Comparison of ENCODE assay signal across 9 cellular contexts in the genomic region with DNA sequence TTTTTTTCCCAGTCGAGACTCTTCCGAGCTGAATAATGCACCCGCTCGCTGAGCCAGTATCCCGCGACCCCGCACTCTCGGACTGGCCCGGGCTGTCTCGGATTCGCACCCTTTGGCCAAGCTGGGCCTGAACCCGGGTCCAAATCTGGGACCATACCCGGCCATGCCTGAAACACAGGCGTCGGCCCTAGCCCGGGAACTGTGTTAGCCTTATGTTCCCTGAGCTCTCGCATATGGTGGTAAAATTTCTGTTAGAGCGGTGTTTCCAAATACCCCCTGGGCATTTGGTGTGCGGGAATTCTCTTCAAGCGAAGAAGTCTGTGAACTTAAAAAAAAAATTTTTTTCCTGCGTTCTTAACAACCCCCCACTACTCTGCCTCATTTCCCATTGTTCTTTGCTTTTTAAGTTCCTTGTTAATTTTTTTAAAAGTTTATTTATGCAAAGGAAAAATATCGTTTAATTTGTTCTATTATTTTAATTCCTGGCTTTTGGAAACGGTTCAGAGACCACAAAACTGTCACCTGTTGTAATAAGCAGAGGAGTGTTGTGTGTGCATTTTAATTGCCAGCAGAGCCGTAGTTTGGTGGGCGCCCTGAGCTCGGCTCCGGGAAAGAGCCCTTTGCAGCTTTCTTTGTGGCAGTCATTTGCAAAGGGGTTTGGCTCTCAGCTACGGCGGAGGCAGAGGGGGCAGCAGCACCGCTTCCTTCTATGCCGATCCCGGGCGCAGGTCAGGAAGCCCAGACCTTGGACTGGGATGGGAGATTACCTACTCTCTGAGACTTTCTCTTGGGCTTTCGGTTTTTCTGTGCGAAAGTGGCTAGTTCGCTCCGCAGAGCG. TPM values are rescaled to one million over a fixed set of nuclear protein-coding genes. Genes with fewer than 3 reads are reported as not detected.
DNase-seq lines count a peak whose midpoint lies in the region; ATAC-seq and TF ChIP-seq lines count a peak whose summit lies in the region.
"Had no signal": no experiment of that assay in that cellular context is flagged by ENCODE, and none has a peak within 500 bp of the region (broad histone marks: within the 10 kb centered on the region; RNA-seq: fewer than 3 reads in every experiment).

No MANE protein-coding gene starts in this region.

- H3K27me3 ChIP-seq in PC-3 (ENCODE audit: low read length) (peaks cover 12% of the 10 kb centered on the region), neutrophil (peaks cover 100% of the 10 kb centered on the region)
- H3K27me3 ChIP-seq in effector memory CD4-positive, alpha-beta T cell (replicated peaks; ENCODE audit: control insufficient read depth, insufficient read depth, low read length, poor library complexity, severe bottlenecking), result peaks cover 76% of the 10 kb centered on the region

- no peak overlapping the region for H3K9ac ChIP-seq in PC-3 (ENCODE audit: low read length)

- TF ChIP-seq CTCF in GM20000 (IDR thresholded peaks at IDR 0.05; ENCODE audit: extremely low read depth, missing control alignments) (no peak), PC-3 (conservative IDR thresholded peaks at IDR 0.05; ENCODE audit: low read depth, low read length) (no peak), neutrophil (IDR thresholded peaks at IDR 0.05) (no peak)

- H2AFZ ChIP-seq in PC-3 (ENCODE audit: low read length), result no peak overlapping the region

- ATAC-seq in PC-3, result no peak
- ATAC-seq in HG02610 (IDR thresholded peaks at IDR 0.05; ENCODE audit: unreplicated experiment), result no peak

- peak overlapping the region; percentile 54 for H3K4me2 ChIP-seq in PC-3 (ENCODE audit: low read length)

- no peaks in the 10 kb centered on the region for H3F3A ChIP-seq in PC-3 (ENCODE audit: low read length, unreplicated experiment)

- H3K4me1 ChIP-seq in PC-3 (ENCODE audit: insufficient read depth, low read length) (peaks cover 8% of the 10 kb centered on the region; the same call in 1 of the 2 replicates), neutrophil (ENCODE audit: control insufficient read depth in 1 of 2, insufficient read depth in 1 of 2, low read depth in 1 of 2, low read length in 1 of 2) (peaks cover 44 to 60% of the 10 kb centered on the region in 2 experiments)
- peaks cover 37% of the 10 kb centered on the region for H3K4me1 ChIP-seq in effector memory CD4-positive, alpha-beta T cell (ENCODE audit: control insufficient read depth, insufficient read depth, low read length, poor library complexity, severe bottlenecking)

- H3K9me3 ChIP-seq in PC-3 (ENCODE audit: low read length) (no peaks in the 10 kb centered on the region), neutrophil (no peaks in the 10 kb centered on the region)
- no peaks in the 10 kb centered on the region for H3K9me3 ChIP-seq in effector memory CD4-positive, alpha-beta T cell (ENCODE audit: control insufficient read depth, low read length)
- H3K9me3 ChIP-seq: upper lobe of left lung had no signal

- H3K79me2 ChIP-seq in PC-3 (ENCODE audit: low read length), result no peaks in the 10 kb centered on the region

- no TSS peak for BruUV-seq in PC-3 (replicated peaks; lab: Mats Ljungman, UMichigan)

- H4K20me1 ChIP-seq in PC-3 (ENCODE audit: low read length), result no peaks in the 10 kb centered on the region

- POLR2A ChIA-PET in PC-3 (lab: Charles Lee; ENCODE audit: unreplicated experiment), result no interaction called here

- H3K27ac ChIP-seq in PC-3 (ENCODE audit: low read length) (no peak overlapping the region), neutrophil (no peak overlapping the region)
- H3K27ac ChIP-seq in effector memory CD4-positive, alpha-beta T cell (ENCODE audit: insufficient read depth, low read length, poor library complexity, severe bottlenecking), result no peak overlapping the region
- H3K27ac ChIP-seq: upper lobe of left lung had no signal

- H3K4me3 ChIP-seq in PC-3 (ENCODE audit: low read length) (peak overlapping the region; percentile 9; the same call in 1 of the 2 replicates), neutrophil (ENCODE audit: low read depth in 1 of 2, low read length in 1 of 2) (peak overlapping the region; percentile 37 to 66)
- peak overlapping the region; percentile 22 for H3K4me3 ChIP-seq in effector memory CD4-positive, alpha-beta T cell (ENCODE audit: insufficient read depth, low read depth, low read length, poor library complexity, severe bottlenecking)

- H3K36me3 ChIP-seq in PC-3 (ENCODE audit: low read depth, low read length) (no peaks in the 10 kb centered on the region), neutrophil (no peaks in the 10 kb centered on the region)
- H3K36me3 ChIP-seq in effector memory CD4-positive, alpha-beta T cell (ENCODE audit: control insufficient read depth, insufficient read depth, low read length), result no peaks in the 10 kb centered on the region
- H3K36me3 ChIP-seq: upper lobe of left lung had no signal

- H3K9me2 ChIP-seq in PC-3 (replicated peaks; ENCODE audit: low read length), result no peaks in the 10 kb centered on the region

- intact Hi-C loops in PC-3 (cut with micrococcal nuclease), result no loop called here

- DNase-seq in GM20000 (ENCODE audit: low spot score) (peak; percentile 39), PC-3 (no peak), AG20443 (ENCODE audit: low spot score) (no peak), NCI-H2081 (lab: John Stamatoyannopoulos, UW) (no peak), H4 (ENCODE audit: low spot score) (no peak)
- DNase-seq in effector memory CD4-positive, alpha-beta T cell, result no peak

- CTCF ChIA-PET in PC-3 (lab: Charles Lee), result no interaction called here

RNA-seq across cellular contexts. Expression of a gene that starts 3.3 kb away (rescaled TPM):
- total RNA-seq in PC-3 (2014; rRNA removed), result 66.6 and 100 TPM in 2 replicates
- 65.1 and 79.6 TPM in 2 replicates for total RNA-seq in H4 (2014; rRNA removed; shearing (Covaris generic))

RNA-seq across cellular contexts. Expression of a gene that starts 53.3 kb away (rescaled TPM):
- total RNA-seq in PC-3 (2014; rRNA removed), result 138 and 165 TPM in 2 replicates
- 108 and 118 TPM in 2 replicates for total RNA-seq in H4 (2014; rRNA removed; shearing (Covaris generic))
